Comparison of ENCODE assay signal across 16 cellular contexts in the genomic region with DNA sequence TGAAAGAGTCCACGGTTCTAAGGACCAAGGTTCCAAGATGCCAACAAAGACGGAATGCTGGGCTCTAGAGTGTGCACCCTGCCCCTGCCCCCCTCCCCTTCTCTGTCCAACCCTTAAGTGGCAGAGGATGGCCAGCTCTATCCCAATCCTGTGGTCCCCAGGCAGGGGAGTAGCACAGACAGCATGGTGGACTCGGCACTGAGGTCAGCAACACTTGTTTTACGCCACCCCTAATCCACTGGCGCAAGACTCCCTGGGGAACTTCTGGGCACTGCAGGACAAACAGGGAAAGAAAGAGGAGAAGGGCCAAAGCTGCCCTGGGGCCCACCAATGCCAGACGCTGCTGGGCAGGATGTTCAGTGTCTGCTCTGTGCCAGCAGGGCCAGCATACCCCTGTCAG. TPM values are rescaled to one million over a fixed set of nuclear protein-coding genes. Genes with fewer than 3 reads are reported as not detected.
DNase-seq lines count a peak whose midpoint lies in the region; ATAC-seq and TF ChIP-seq lines count a peak whose summit lies in the region.
"Had no signal": no experiment of that assay in that cellular context is flagged by ENCODE, and none has a peak within 500 bp of the region (broad histone marks: within the 10 kb centered on the region; RNA-seq: fewer than 3 reads in every experiment).

No MANE protein-coding gene starts in this region.

- peaks cover 7% of the 10 kb centered on the region; the same call in 1 of the 2 replicates for H3K36me3 ChIP-seq in Karpas-422 (ENCODE audit: insufficient read depth, low read length)
- H3K36me3 ChIP-seq: SJSA1 had no signal

- H3K27me3 ChIP-seq in CD4-positive, alpha-beta T cell (ENCODE audit: control insufficient read depth, insufficient read depth, low read length): no peaks in the 10 kb centered on the region
- H3K27me3 ChIP-seq in Karpas-422 (ENCODE audit: low read length): no peaks in the 10 kb centered on the region
- H3K27me3 ChIP-seq: SJSA1 had no signal

- H3K4me3 Mint-ChIP-seq in CD4-positive, alpha-beta T cell: no peak overlapping the region
- no peak overlapping the region for H3K4me3 Mint-ChIP-seq in memory B cell
- H3K4me3 Mint-ChIP-seq in stimulated activated effector memory CD8-positive, alpha-beta T cell treated with anti-CD3 and anti-CD28 coated beads, Interleukin-12 subunit alpha, Interleukin-12 subunit beta, amount 100 ng/mL, for 72 hours: no peak overlapping the region

- peak overlapping the region; percentile 60 for H3K4me3 ChIP-seq in Karpas-422 (ENCODE audit: low read length)
- H3K4me3 ChIP-seq: SJSA1 had no signal

- H3K36me3 Mint-ChIP-seq in CD4-positive, alpha-beta T cell (ENCODE audit: low read depth): no peaks in the 10 kb centered on the region
- no peaks in the 10 kb centered on the region for H3K36me3 Mint-ChIP-seq in memory B cell
- H3K36me3 Mint-ChIP-seq in stimulated activated effector memory CD8-positive, alpha-beta T cell treated with anti-CD3 and anti-CD28 coated beads, Interleukin-12 subunit alpha, Interleukin-12 subunit beta, amount 100 ng/mL, for 72 hours: no peaks in the 10 kb centered on the region

- H3K79me2 ChIP-seq in Karpas-422 (ENCODE audit: low read length): peaks cover 77% of the 10 kb centered on the region

- no peak for TF ChIP-seq CTCF in CD4-positive, alpha-beta T cell (IDR thresholded peaks at IDR 0.05)

- no peak overlapping the region for H2AFZ ChIP-seq in Karpas-422 (ENCODE audit: low read length)

- H3K9me3 ChIP-seq in CD4-positive, alpha-beta T cell (ENCODE audit: control insufficient read depth, low read length): no peaks in the 10 kb centered on the region
- no peaks in the 10 kb centered on the region for H3K9me3 ChIP-seq in Karpas-422 (ENCODE audit: low read length)
- H3K9me3 ChIP-seq: SJSA1 had no signal

- H3K9ac ChIP-seq in Karpas-422 (ENCODE audit: low read length): peak overlapping the region; percentile 73

- CTCF ChIA-PET in CD4-positive, alpha-beta T cell (lab: Charles Lee): interaction anchor here (1.9 kb wide), 1 partner anchor 16 kb away, joined by 4 read pairs; no protein-coding TSS in a partner anchor

- H3K4me2 ChIP-seq in Karpas-422 (ENCODE audit: low read depth, low read length, poor library complexity, severe bottlenecking): peak overlapping the region; percentile 72

- intact Hi-C loops in CD4-positive, alpha-beta T cell (cut with DNase I, micrococcal nuclease): no loop called here

- peak overlapping the region; percentile 32 for H3K27ac ChIP-seq in CD4-positive, alpha-beta T cell (ENCODE audit: low read depth, low read length)
- H3K27ac ChIP-seq in Karpas-422 (ENCODE audit: low read length): peak overlapping the region; percentile 99
- H3K27ac ChIP-seq: RWPE1, SJSA1 had no signal

- ATAC-seq in CD4-positive, alpha-beta T cell (ENCODE audit: poor library complexity): no peak
- ATAC-seq in memory B cell (ENCODE audit: low read depth): no peak
- ATAC-seq in stimulated activated effector memory CD8-positive, alpha-beta T cell treated with anti-CD3 and anti-CD28 coated beads, Interleukin-12 subunit alpha, Interleukin-12 subunit beta, amount 100 ng/mL, for 72 hours: no peak
- no peak for ATAC-seq in GM19395 (IDR thresholded peaks at IDR 0.05; ENCODE audit: unreplicated experiment)
- ATAC-seq in esophagus mucosa: no peak
- ATAC-seq: HepG2 had no signal

- peak overlapping the region; percentile 92 for H3K27ac Mint-ChIP-seq in CD4-positive, alpha-beta T cell
- H3K27ac Mint-ChIP-seq in memory B cell: peak overlapping the region; percentile 97
- peak overlapping the region; percentile 87 for H3K27ac Mint-ChIP-seq in stimulated activated effector memory CD8-positive, alpha-beta T cell treated with anti-CD3 and anti-CD28 coated beads, Interleukin-12 subunit alpha, Interleukin-12 subunit beta, amount 100 ng/mL, for 72 hours

- H3K9me2 ChIP-seq in Karpas-422 (replicated peaks; ENCODE audit: insufficient read depth, low read length): no peaks in the 10 kb centered on the region

- H3K27me3 Mint-ChIP-seq in CD4-positive, alpha-beta T cell: no peaks in the 10 kb centered on the region
- H3K27me3 Mint-ChIP-seq in memory B cell: no peaks in the 10 kb centered on the region

- DNase-seq in CD4-positive, alpha-beta T cell: no peak
- no peak for DNase-seq in Karpas-422
- no peak for DNase-seq in memory B cell (ENCODE audit: low spot score in 2 of 2)
- DNase-seq in stimulated activated effector memory CD8-positive, alpha-beta T cell treated with anti-CD3 and anti-CD28 coated beads, Interleukin-12 subunit alpha, Interleukin-12 subunit beta, amount 100 ng/mL, for 72 hours (ENCODE audit: low spot score in 2 of 2): no peak
- DNase-seq in SIG-M5 (lab: John Stamatoyannopoulos, UW): no peak
- DNase-seq: DMS53, H7, NCI-H1436 treated with DMSO at 0.1 percent for 48 hours, NCI-H2081 treated with DMSO at 0.1 percent for 48 hours, NCI-H226, NCI-H526 had no signal

- H3K4me1 Mint-ChIP-seq in CD4-positive, alpha-beta T cell (ENCODE audit: low read depth): peaks cover 41% of the 10 kb centered on the region
- H3K4me1 Mint-ChIP-seq in memory B cell: peaks cover 55% of the 10 kb centered on the region
- peaks cover 30% of the 10 kb centered on the region for H3K4me1 Mint-ChIP-seq in stimulated activated effector memory CD8-positive, alpha-beta T cell treated with anti-CD3 and anti-CD28 coated beads, Interleukin-12 subunit alpha, Interleukin-12 subunit beta, amount 100 ng/mL, for 72 hours

- peaks cover 100% of the 10 kb centered on the region for H3K4me1 ChIP-seq in Karpas-422 (ENCODE audit: low read length)
- H3K4me1 ChIP-seq: SJSA1 had no signal

- no peaks in the 10 kb centered on the region for H4K20me1 ChIP-seq in Karpas-422 (ENCODE audit: insufficient read depth, low read depth, low read length)

- POLR2A ChIA-PET in CD4-positive, alpha-beta T cell (lab: Charles Lee): interaction anchor here (2.5 kb wide), 1 partner anchor 19 kb away, joined by 13 read pairs; a partner anchor contains a TSS

- H3K9me3 Mint-ChIP-seq in CD4-positive, alpha-beta T cell: no peaks in the 10 kb centered on the region
- H3K9me3 Mint-ChIP-seq in memory B cell: no peaks in the 10 kb centered on the region
- H3K9me3 Mint-ChIP-seq in stimulated activated effector memory CD8-positive, alpha-beta T cell treated with anti-CD3 and anti-CD28 coated beads, Interleukin-12 subunit alpha, Interleukin-12 subunit beta, amount 100 ng/mL, for 72 hours: no peaks in the 10 kb centered on the region

RNA-seq across cellular contexts. Expression of a gene that starts 18.9 kb away (rescaled TPM):
- total RNA-seq in CD4-positive, alpha-beta T cell: 100 to 1,000 TPM in 1 of 2 experiments, 10 to 100 TPM in 1; 91.6 to 101 TPM
- total RNA-seq in Karpas-422 (2014; rRNA removed; shearing (Covaris generic); ENCODE audit: low replicate concordance): 137 and 237 TPM in 2 replicates
- total RNA-seq in esophagus mucosa: 1.0 TPM

RNA-seq across cellular contexts. Expression of a gene that starts 55.2 kb away (rescaled TPM):
- total RNA-seq in CD4-positive, alpha-beta T cell: 1 to 10 TPM; 3.5 to 4.1 TPM
- 10.5 and 16.1 TPM in 2 replicates for total RNA-seq in Karpas-422 (2014; rRNA removed; shearing (Covaris generic); ENCODE audit: low replicate concordance)
- total RNA-seq in esophagus mucosa: 23.8 TPM

Comparison
In these comparisons a context has a peak if more than half of its experiments do, and no peak if none do; other contexts are left out.
1. RNA of a gene that starts 18.9 kb away (total RNA-seq): 137 to 237 TPM in Karpas-422 and 91.6 to 101 TPM in CD4-positive, alpha-beta T cell; 1.0 TPM in esophagus mucosa (single experiment); every median in the first group is over 10 times any median in the second.
2. Peak in every context shown above with its lines, with median percentiles within 50 percentile points of each other: H3K27ac Mint-ChIP-seq.